Comparison of ENCODE assay signal across 25 cellular contexts in genomic region chr7:71716741-71717140, GRCh38.
DNase-seq lines count a peak whose midpoint lies in the region; ATAC-seq lines count a peak whose summit lies in the region.
"Had no signal": no experiment of that assay in that cellular context is flagged by ENCODE, and none has a peak within 500 bp of the region (broad histone marks: within the 10 kb centered on the region; RNA-seq: fewer than 3 reads in every experiment).

No MANE protein-coding gene starts in this region.

- peak overlapping the region; percentile 39 for H3K27ac ChIP-seq in mesodermal cell (ENCODE audit: low read depth, low read length, severe bottlenecking)
- H3K27ac ChIP-seq: BLaER1 treated with 17β-estradiol and CSF1 and Interleukin-3, amounts not matched to agents 10 nM and 100 nM; GM23248; SJSA1 had no signal

- no peak overlapping the region for H3K4me3 ChIP-seq in mesodermal cell (ENCODE audit: extremely low read depth, insufficient read depth, low read length, poor library complexity, severe bottlenecking)
- H3K4me3 ChIP-seq: BLaER1 treated with 17β-estradiol and CSF1 and Interleukin-3, amounts not matched to agents 10 nM and 100 nM; GM23248; K562; SJSA1 had no signal

- no peaks in the 10 kb centered on the region for H3K9me3 ChIP-seq in mesodermal cell (ENCODE audit: control insufficient read depth, low read length)

- peaks cover 7% of the 10 kb centered on the region for H3K4me1 ChIP-seq in mesodermal cell (ENCODE audit: control insufficient read depth, insufficient read depth, low read length, poor library complexity, severe bottlenecking)
- H3K4me1 ChIP-seq: BLaER1 treated with 17β-estradiol and CSF1 and Interleukin-3, amounts not matched to agents 10 nM and 100 nM; SJSA1 had no signal

- ATAC-seq in left ventricle myocardium superior (peak; percentile 15), GM21786 (IDR thresholded peaks at IDR 0.05; ENCODE audit: unreplicated experiment) (no peak)
- ATAC-seq: K562, PC-3, Right ventricle myocardium inferior had no signal

- DNase-seq in left ventricle myocardium superior (no peak), cardiac septum (ENCODE audit: low spot score) (no peak), cerebellum (ENCODE audit: low spot score) (peak; percentile 53), posterior cingulate gyrus (no peak), AG08395 (ENCODE audit: low spot score) (no peak)
- DNase-seq: AML-193; CD4-positive, alpha-beta T cell; GF-D8; GM23248; HCEC 1CT; Kasumi-1; MV-4-11; NCI-H1105; NCI-H1436 treated with DMSO at 0.1 percent for 48 hours; NCI-H187 treated with DMSO at 0.1 percent for 48 hours; NCI-H345; NCI-H524; NCI-H774; PC-3 had no signal

- intact Hi-C loops in left ventricle myocardium superior (cut with micrococcal nuclease), result no loop called here
- intact Hi-C loops in cardiac septum (cut with DNase I), result no loop called here
- intact Hi-C loops in posterior cingulate gyrus (cut with DNase I), result no loop called here

- no peaks in the 10 kb centered on the region for H3K36me3 ChIP-seq in mesodermal cell (ENCODE audit: control insufficient read depth, insufficient read depth, low read length)
- H3K36me3 ChIP-seq: BLaER1 treated with 17β-estradiol and CSF1 and Interleukin-3, amounts not matched to agents 10 nM and 100 nM; SJSA1 had no signal

- 52 to 80% methylated on average over 2 of the region's 2 CpGs for WGBS in mesodermal cell (ENCODE audit: insufficient coverage in 2 of 2), 2 experiments
